Comparison of ENCODE assay signal across 18 cellular contexts in the genomic region with DNA sequence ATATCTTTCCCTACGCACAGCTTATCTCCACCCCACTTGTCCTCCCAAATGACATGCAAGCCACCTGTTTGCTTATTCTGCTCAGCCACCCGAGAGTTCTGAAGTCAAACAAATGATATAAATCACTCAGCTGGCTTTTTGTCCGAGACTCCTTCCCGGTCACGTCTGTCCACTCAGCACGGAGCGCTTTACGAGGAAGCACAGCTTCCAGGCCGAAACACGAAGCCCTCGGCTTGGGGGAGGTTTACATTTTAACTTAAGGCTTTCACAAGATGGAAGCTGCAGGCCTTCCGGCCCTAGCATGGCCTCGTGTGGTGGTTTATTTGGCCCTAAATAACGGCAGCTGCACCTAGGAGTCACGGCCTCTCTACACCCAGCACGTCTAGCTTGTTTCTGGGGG.
DNase-seq lines count a peak whose midpoint lies in the region; ATAC-seq, FAIRE-seq and TF ChIP-seq lines count a peak whose summit lies in the region.
"Had no signal": no experiment of that assay in that cellular context is flagged by ENCODE, and none has a peak within 500 bp of the region (broad histone marks: within the 10 kb centered on the region; RNA-seq: fewer than 3 reads in every experiment).

No MANE protein-coding gene starts in this region.

- H3K27ac ChIP-seq in kidney (ENCODE audit: low read depth in 2 of 2, low read length in 2 of 2) (no peak overlapping the region), colonic mucosa (no peak overlapping the region)
- H3K27ac ChIP-seq: uterus had no signal

- peak overlapping the region; percentile 12 for H3K4me3 Mint-ChIP-seq in activated naive CD8-positive, alpha-beta T cell treated with anti-CD3 and anti-CD28 coated beads, Interleukin-2, amount 10 ng/mL, durations not matched to agents 7 days and 5 days
- no peak overlapping the region for H3K4me3 Mint-ChIP-seq in activated naive CD8-positive, alpha-beta T cell treated with anti-CD3 and anti-CD28 coated beads for 36 hours
- H3K4me3 Mint-ChIP-seq in stimulated activated naive B cell treated with anti-CD40 and anti-IgM and Interleukin-4, amounts not matched to agents 10 μg/mL and 1 μg/mL and 100 μg/mL, for 72 hours, result no peak overlapping the region
- H3K4me3 Mint-ChIP-seq: dendritic cell treated with granulocyte-macrophage colony-stimulating factor and Interleukin-4, amounts not matched to agents 40 ng/mL and 50 ng/mL, for 4 days had no signal

- POLR2A ChIA-PET in activated naive CD8-positive, alpha-beta T cell treated with anti-CD3 and anti-CD28 coated beads, Interleukin-2, amount 10 ng/mL, durations not matched to agents 7 days and 5 days (lab: Charles Lee), result interaction anchor here (1.2 kb wide), 1 partner anchor 165 kb away, joined by 4 read pairs; no protein-coding TSS in a partner anchor

- H3K4me1 Mint-ChIP-seq in activated naive CD8-positive, alpha-beta T cell treated with anti-CD3 and anti-CD28 coated beads, Interleukin-2, amount 10 ng/mL, durations not matched to agents 7 days and 5 days, result peaks cover 24% of the 10 kb centered on the region
- peaks cover 8% of the 10 kb centered on the region for H3K4me1 Mint-ChIP-seq in activated naive CD8-positive, alpha-beta T cell treated with anti-CD3 and anti-CD28 coated beads for 36 hours
- peaks cover 6 to 12% of the 10 kb centered on the region in 2 donors for H3K4me1 Mint-ChIP-seq in stimulated activated naive B cell treated with anti-CD40 and anti-IgM and Interleukin-4, amounts not matched to agents 10 μg/mL and 1 μg/mL and 100 μg/mL, for 72 hours

- intact Hi-C loops in kidney (cut with DNase I), result no loop called here
- intact Hi-C loops in colonic mucosa (cut with DNase I), result no loop called here

- no peak for TF ChIP-seq CTCF in kidney (IDR thresholded peaks at IDR 0.05; ENCODE audit: borderline replicate concordance, extremely low read depth, insufficient read depth)
- no peak for TF ChIP-seq CTCF in colonic mucosa (IDR thresholded peaks at IDR 0.05)

- H3K9me3 Mint-ChIP-seq in activated naive CD8-positive, alpha-beta T cell treated with anti-CD3 and anti-CD28 coated beads, Interleukin-2, amount 10 ng/mL, durations not matched to agents 7 days and 5 days, result no peaks in the 10 kb centered on the region
- no peaks in the 10 kb centered on the region for H3K9me3 Mint-ChIP-seq in activated naive CD8-positive, alpha-beta T cell treated with anti-CD3 and anti-CD28 coated beads for 36 hours
- H3K9me3 Mint-ChIP-seq in stimulated activated naive B cell treated with anti-CD40 and anti-IgM and Interleukin-4, amounts not matched to agents 10 μg/mL and 1 μg/mL and 100 μg/mL, for 72 hours, result peaks cover 6 to 7% of the 10 kb centered on the region in 2 donors
- H3K9me3 Mint-ChIP-seq: dendritic cell treated with granulocyte-macrophage colony-stimulating factor and Interleukin-4, amounts not matched to agents 40 ng/mL and 50 ng/mL, for 4 days had no signal

- H3K36me3 Mint-ChIP-seq in activated naive CD8-positive, alpha-beta T cell treated with anti-CD3 and anti-CD28 coated beads, Interleukin-2, amount 10 ng/mL, durations not matched to agents 7 days and 5 days, result peaks cover 48% of the 10 kb centered on the region
- H3K36me3 Mint-ChIP-seq in activated naive CD8-positive, alpha-beta T cell treated with anti-CD3 and anti-CD28 coated beads for 36 hours, result peaks cover 46% of the 10 kb centered on the region
- peaks cover 45 to 56% of the 10 kb centered on the region in 2 donors for H3K36me3 Mint-ChIP-seq in stimulated activated naive B cell treated with anti-CD40 and anti-IgM and Interleukin-4, amounts not matched to agents 10 μg/mL and 1 μg/mL and 100 μg/mL, for 72 hours

- no peaks in the 10 kb centered on the region for H3K36me3 ChIP-seq in kidney (ENCODE audit: control insufficient read depth in 1 of 2, insufficient read depth in 2 of 2, low read length in 2 of 2)
- no peaks in the 10 kb centered on the region for H3K36me3 ChIP-seq in colonic mucosa
- H3K36me3 ChIP-seq: uterus had no signal

- H3K9ac ChIP-seq in kidney (ENCODE audit: low read length in 2 of 2) (no peak overlapping the region), colonic mucosa (ENCODE audit: low read depth in 2 of 2, low read length in 2 of 2) (no peak overlapping the region)

- peak overlapping the region; percentile 75 for H3K27ac Mint-ChIP-seq in activated naive CD8-positive, alpha-beta T cell treated with anti-CD3 and anti-CD28 coated beads, Interleukin-2, amount 10 ng/mL, durations not matched to agents 7 days and 5 days
- H3K27ac Mint-ChIP-seq in activated naive CD8-positive, alpha-beta T cell treated with anti-CD3 and anti-CD28 coated beads for 36 hours, result no peak overlapping the region
- H3K27ac Mint-ChIP-seq in stimulated activated naive B cell treated with anti-CD40 and anti-IgM and Interleukin-4, amounts not matched to agents 10 μg/mL and 1 μg/mL and 100 μg/mL, for 72 hours, result peak overlapping the region; percentile 89
- H3K27ac Mint-ChIP-seq: dendritic cell treated with granulocyte-macrophage colony-stimulating factor and Interleukin-4, amounts not matched to agents 40 ng/mL and 50 ng/mL, for 4 days had no signal

- no peak for ATAC-seq in activated naive CD8-positive, alpha-beta T cell treated with anti-CD3 and anti-CD28 coated beads, Interleukin-2, amount 10 ng/mL, durations not matched to agents 7 days and 5 days (ENCODE audit: low read depth)
- no peak for ATAC-seq in stimulated activated naive B cell treated with anti-CD40 and anti-IgM and Interleukin-4, amounts not matched to agents 10 μg/mL and 1 μg/mL and 100 μg/mL, for 72 hours (replicated peaks)

- H3K4me3 ChIP-seq in kidney (ENCODE audit: low read length in 2 of 2) (no peak overlapping the region), colonic mucosa (no peak overlapping the region)
- H3K4me3 ChIP-seq: uterus had no signal

- DNase-seq in activated naive CD8-positive, alpha-beta T cell treated with anti-CD3 and anti-CD28 coated beads, Interleukin-2, amount 10 ng/mL, durations not matched to agents 7 days and 5 days, result no peak
- no peak for DNase-seq in activated naive CD8-positive, alpha-beta T cell treated with anti-CD3 and anti-CD28 coated beads for 36 hours
- DNase-seq in NCI-H774 (lab: John Stamatoyannopoulos, UW) (peak; percentile 78), kidney (peak; percentile 55), colonic mucosa (no peak), cerebellar nuclear complex (lab: John Stamatoyannopoulos, UW) (no peak)
- DNase-seq in stimulated activated naive B cell treated with anti-CD40 and anti-IgM and Interleukin-4, amounts not matched to agents 10 μg/mL and 1 μg/mL and 100 μg/mL, for 72 hours, result no peak
- no peak for DNase-seq in stimulated activated CD4-positive, alpha-beta T cell treated with anti-CD3 and anti-CD28 coated beads, Interleukin-2, amount 100 ng/mL, for 24 hours
- DNase-seq: activated CD4-positive, CD25-positive, alpha-beta regulatory T cell; foreskin fibroblast; GDM1; hypothalamus; kidney glomerular epithelial cell; NCI-H1048; NCI-H524 treated with DMSO at 0.1 percent for 48 hours; SIG-M5; uterus had no signal

- H3K9me3 ChIP-seq in kidney (ENCODE audit: control insufficient read depth in 1 of 2, low read length in 2 of 2) (peaks cover 0 to 6% of the 10 kb centered on the region in 2 donors), colonic mucosa (no peaks in the 10 kb centered on the region)
- H3K9me3 ChIP-seq: uterus had no signal

- no peaks in the 10 kb centered on the region for H3K27me3 Mint-ChIP-seq in activated naive CD8-positive, alpha-beta T cell treated with anti-CD3 and anti-CD28 coated beads, Interleukin-2, amount 10 ng/mL, durations not matched to agents 7 days and 5 days
- no peaks in the 10 kb centered on the region for H3K27me3 Mint-ChIP-seq in activated naive CD8-positive, alpha-beta T cell treated with anti-CD3 and anti-CD28 coated beads for 36 hours
- no peaks in the 10 kb centered on the region for H3K27me3 Mint-ChIP-seq in stimulated activated naive B cell treated with anti-CD40 and anti-IgM and Interleukin-4, amounts not matched to agents 10 μg/mL and 1 μg/mL and 100 μg/mL, for 72 hours
- H3K27me3 Mint-ChIP-seq: dendritic cell treated with granulocyte-macrophage colony-stimulating factor and Interleukin-4, amounts not matched to agents 40 ng/mL and 50 ng/mL, for 4 days had no signal

- H3K4me1 ChIP-seq in kidney (ENCODE audit: control insufficient read depth in 1 of 2, insufficient read depth in 1 of 2, low read depth in 1 of 2, low read length in 2 of 2) (no peaks in the 10 kb centered on the region), colonic mucosa (no peaks in the 10 kb centered on the region)
- H3K4me1 ChIP-seq: uterus had no signal

- no peaks in the 10 kb centered on the region for H3K27me3 ChIP-seq in colonic mucosa
- H3K27me3 ChIP-seq: uterus had no signal

- FAIRE-seq in kidney (lab: Jason Lieb, UNC), result no peak

Comparison
In these comparisons a context has a peak if more than half of its experiments do, and no peak if none do; other contexts are left out.
1. DNase-seq: peak in NCI-H774 (single experiment) and kidney (single experiment); none in activated naive CD8-positive, alpha-beta T cell treated with anti-CD3 and anti-CD28 coated beads, Interleukin-2, amount 10 ng/mL, durations not matched to agents 7 days and 5 days (single experiment), activated naive CD8-positive, alpha-beta T cell treated with anti-CD3 and anti-CD28 coated beads for 36 hours (single experiment), stimulated activated naive B cell treated with anti-CD40 and anti-IgM and Interleukin-4, amounts not matched to agents 10 μg/mL and 1 μg/mL and 100 μg/mL, for 72 hours (single experiment), colonic mucosa (single experiment), stimulated activated CD4-positive, alpha-beta T cell treated with anti-CD3 and anti-CD28 coated beads, Interleukin-2, amount 100 ng/mL, for 24 hours (0 of 2) and cerebellar nuclear complex (0 of 2).